In the genomic region with DNA sequence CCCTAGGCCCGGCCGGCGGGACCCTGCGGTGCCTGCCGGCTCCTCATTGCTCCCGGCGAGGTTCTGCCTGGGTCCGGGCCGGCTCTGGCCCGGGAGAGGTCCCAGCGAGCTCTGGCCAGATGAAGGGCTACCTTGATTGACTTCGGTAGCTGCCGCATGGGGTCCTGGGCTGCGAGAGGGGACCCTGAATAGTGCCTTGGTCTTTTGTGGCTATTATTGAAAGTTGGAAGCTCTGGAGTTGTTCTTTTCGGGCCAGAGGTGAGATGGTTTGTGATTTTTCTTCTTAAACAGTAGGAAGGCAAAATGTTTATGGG, we compare ENCODE assay signal across 8 cellular contexts. TPM values are rescaled to one million over a fixed set of nuclear protein-coding genes. Genes with fewer than 3 reads are reported as not detected.
A peak's percentile ranks its signal among the peaks of the same experiment; 100 is the strongest.
DNase-seq lines count a peak whose midpoint lies in the region; ATAC-seq and TF ChIP-seq lines count a peak whose summit lies in the region.

No MANE protein-coding gene starts in this region.

- no peak for TF ChIP-seq POLR2A in body of pancreas (IDR thresholded peaks at IDR 0.05)

- 0% methylated on average over 4 to 15 of the region's 15 CpGs for WGBS in body of pancreas, 2 donors
- WGBS in lung, 2 donors = 0 to 1% methylated on average over 15 of the region's 15 CpGs

- TF ChIP-seq CTCF in cardiac muscle cell (IDR thresholded peaks at IDR 0.05; ENCODE audit: low read depth, low read length) (no peak), body of pancreas (IDR thresholded peaks at IDR 0.05) (no peak), lung (IDR thresholded peaks at IDR 0.05; ENCODE audit: control extremely low read depth, extremely low read depth) (no peak), upper lobe of right lung (IDR thresholded peaks at IDR 0.05) (no peak)

- H3K27me3 ChIP-seq in cardiac muscle cell = no peaks in the 10 kb centered on the region
- H3K27me3 ChIP-seq in body of pancreas = no peaks in the 10 kb centered on the region
- H3K27me3 ChIP-seq in lung (ENCODE audit: control insufficient read depth, insufficient read depth) = no peaks in the 10 kb centered on the region
- H3K27me3 ChIP-seq in upper lobe of right lung = no peaks in the 10 kb centered on the region

- H3K9me3 ChIP-seq in cardiac muscle cell (ENCODE audit: low read depth) = no peaks in the 10 kb centered on the region
- H3K9me3 ChIP-seq in body of pancreas = no peaks in the 10 kb centered on the region
- peaks cover 0 to 4% of the 10 kb centered on the region in 2 donors for H3K9me3 ChIP-seq in lung (ENCODE audit: control insufficient read depth in 2 of 2, insufficient read depth in 1 of 2, low read length in 1 of 2)
- H3K9me3 ChIP-seq in upper lobe of right lung = no peaks in the 10 kb centered on the region

- no peak for ATAC-seq in body of pancreas
- ATAC-seq in lung (ENCODE audit: insufficient read depth, low FRiP score) = no peak
- no peak for ATAC-seq in upper lobe of right lung
- no peak for ATAC-seq in HG02885 (IDR thresholded peaks at IDR 0.05; ENCODE audit: poor library complexity, unreplicated experiment)

- intact Hi-C loops in cardiac septum (cut with DNase I) = no loop called here
- intact Hi-C loops in body of pancreas (cut with DNase I) = no loop called here
- intact Hi-C loops in upper lobe of right lung (cut with DNase I) = no loop called here

- H3K4me3 ChIP-seq in cardiac muscle cell (peak overlapping the region; percentile 89), body of pancreas (peak overlapping the region; percentile 56 to 94), lung (peak overlapping the region; percentile 89), upper lobe of right lung (peak overlapping the region; percentile 83)

- no peak for DNase-seq in cardiac muscle cell (ENCODE audit: low read depth in 1 of 2, low spot score in 1 of 2)
- DNase-seq in cardiac septum (ENCODE audit: low spot score) = no peak
- no peak for DNase-seq in body of pancreas
- DNase-seq in lung (ENCODE audit: low spot score) = no peak
- no peak for DNase-seq in upper lobe of right lung
- no peak for DNase-seq in NCI-H2029 (lab: John Stamatoyannopoulos, UW)
- DNase-seq in NCI-H1417 treated with DMSO at 0.1 percent for 48 hours (lab: John Stamatoyannopoulos, UW) = no peak

- H3K36me3 ChIP-seq in cardiac muscle cell (peaks cover 10% of the 10 kb centered on the region), body of pancreas (replicated peaks in 1 of 2; ENCODE audit: insufficient read depth in 1 of 2, low read depth in 2 of 2) (no peaks in the 10 kb centered on the region), lung (ENCODE audit: control insufficient read depth in 2 of 2, insufficient read depth in 2 of 2, low read length in 2 of 2) (peaks cover 4 to 5% of the 10 kb centered on the region in 2 donors), upper lobe of right lung (peaks cover 11% of the 10 kb centered on the region)

- H3K4me1 ChIP-seq in cardiac muscle cell (ENCODE audit: low read depth) (peaks cover 10% of the 10 kb centered on the region), body of pancreas (peaks cover 33% of the 10 kb centered on the region), lung (ENCODE audit: control insufficient read depth in 2 of 2, insufficient read depth in 2 of 2, low read length in 2 of 2) (peaks cover 1 to 16% of the 10 kb centered on the region in 2 donors), upper lobe of right lung (peaks cover 19% of the 10 kb centered on the region)

- H3K27ac ChIP-seq in cardiac muscle cell = peak overlapping the region; percentile 92
- peak overlapping the region; percentile 87 to 97 (median 94) for H3K27ac ChIP-seq in body of pancreas
- peak overlapping the region; percentile 86 to 96 for H3K27ac ChIP-seq in lung (ENCODE audit: low read depth in 1 of 2, low read length in 1 of 2)
- H3K27ac ChIP-seq in upper lobe of right lung = peak overlapping the region; percentile 92

RNA-seq across cellular contexts. Expression of a gene that starts 0.6 kb away (rescaled TPM):
- total RNA-seq in cardiac muscle cell = 19.0 and 31.5 TPM in 2 replicates
- polyA plus RNA-seq in cardiac muscle cell = 32.4 and 35.5 TPM in 2 replicates
- 21.0 TPM for total RNA-seq in cardiac septum
- 10 to 100 TPM; 21.3 to 32.3 TPM for total RNA-seq in body of pancreas
- 10 to 100 TPM; 21.8 to 33.9 TPM for total RNA-seq in lung
- 10 to 100 TPM in 1 of 2 donors, 1 to 10 TPM in 1; 6.8 to 10.7 TPM for polyA plus RNA-seq in lung
- total RNA-seq in upper lobe of right lung = 20.3 TPM
